In genomic region chr6:116359835-116360234, GRCh38 we compare ENCODE assay signal across 34 cellular contexts. TPM values are rescaled to one million over a fixed set of nuclear protein-coding genes. Genes with fewer than 3 reads are reported as not detected.
DNase-seq lines count a peak whose midpoint lies in the region; ATAC-seq, FAIRE-seq and TF ChIP-seq lines count a peak whose summit lies in the region.
"Had no signal": no experiment of that assay in that cellular context is flagged by ENCODE, and none has a peak within 500 bp of the region (broad histone marks: within the 10 kb centered on the region; RNA-seq: fewer than 3 reads in every experiment).

No MANE protein-coding gene starts in this region.

- no peaks in the 10 kb centered on the region for H3K36me3 ChIP-seq in HEK293 (ENCODE audit: control insufficient read depth in 2 of 2, insufficient read depth in 1 of 2, low read length in 2 of 2)
- no peaks in the 10 kb centered on the region for H3K36me3 ChIP-seq in K562 (ENCODE audit: control insufficient read depth, insufficient read depth, low read length)
- H3K36me3 ChIP-seq: BE2C; BLaER1; BLaER1 treated with 17β-estradiol and CSF1 and Interleukin-3, amounts not matched to agents 10 nM and 100 nM had no signal

- TF ChIP-seq POLR2A in K562 (conservative IDR thresholded peaks at IDR 0.05): no peak

- no peaks in the 10 kb centered on the region for H3K9me1 ChIP-seq in K562 (ENCODE audit: control insufficient read depth, insufficient read depth, low read length)

- H3K9me3 ChIP-seq in HEK293 (ENCODE audit: control insufficient read depth, insufficient read depth, low read depth, low read length): no peaks in the 10 kb centered on the region
- H3K9me3 ChIP-seq in K562 (replicated peaks; ENCODE audit: control insufficient read depth, insufficient read depth, low read depth, low read length): no peaks in the 10 kb centered on the region
- H3K9me3 ChIP-seq: A549, BE2C, BLaER1, Caco-2 had no signal

- CTCF ChIA-PET in HEK293 (lab: Yijun Ruan, JAX) (interaction anchor here (1.1 to 3.1 kb wide), 3 partner anchors 72 to 201 kb away, joined by 4 to 10 read pairs (median 5); no protein-coding TSS in a partner anchor), K562 (lab: Yijun Ruan, JAX; ENCODE audit: low intra/inter-chr PET ratio) (no interaction called here)
- CTCF ChIA-PET in activated CD8-positive, alpha-beta T cell treated with anti-CD3 and anti-CD28 coated beads, Interleukin-2, amount 10 ng/mL, durations not matched to agents 7 days and 5 days (lab: Charles Lee): interaction anchor here (1.3 kb wide), 1 partner anchor 71 kb away, joined by 3 read pairs; no protein-coding TSS in a partner anchor

- H3K36me3 Mint-ChIP-seq in neural crest cell (ENCODE audit: low read depth): peaks cover 2% of the 10 kb centered on the region
- no peaks in the 10 kb centered on the region for H3K36me3 Mint-ChIP-seq in activated CD8-positive, alpha-beta T cell treated with anti-CD3 and anti-CD28 coated beads, Interleukin-2, amount 10 ng/mL, durations not matched to agents 7 days and 5 days (ENCODE audit: low read depth)
- H3K36me3 Mint-ChIP-seq: CD14-positive monocyte; CD4-positive, alpha-beta memory T cell; CD4-positive, CD25-positive, alpha-beta regulatory T cell; CD8-positive, alpha-beta memory T cell; CD8-positive, alpha-beta T cell had no signal

- H2AFZ ChIP-seq in K562 (ENCODE audit: low read depth, low read length): no peak overlapping the region

- in situ Hi-C loops in K562 (cut with MboI): no loop called here

- no peaks in the 10 kb centered on the region for H3K4me1 Mint-ChIP-seq in neural crest cell
- no peaks in the 10 kb centered on the region for H3K4me1 Mint-ChIP-seq in activated CD8-positive, alpha-beta T cell treated with anti-CD3 and anti-CD28 coated beads, Interleukin-2, amount 10 ng/mL, durations not matched to agents 7 days and 5 days (ENCODE audit: low read depth)
- H3K4me1 Mint-ChIP-seq: CD4-positive, CD25-positive, alpha-beta regulatory T cell; CD8-positive, alpha-beta memory T cell had no signal

- POLR2A ChIA-PET in HEK293 (lab: Yijun Ruan, JAX) (no interaction called here), K562 (lab: Yijun Ruan, JAX) (no interaction called here)
- POLR2A ChIA-PET in activated CD8-positive, alpha-beta T cell treated with anti-CD3 and anti-CD28 coated beads, Interleukin-2, amount 10 ng/mL, durations not matched to agents 7 days and 5 days (lab: Charles Lee): no interaction called here

- H3K27ac ChIP-seq in HEK293 (ENCODE audit: extremely low read depth, low read depth, low read length): no peak overlapping the region
- H3K27ac ChIP-seq in K562 (ENCODE audit: extremely low read depth, low read depth, low read length): no peak overlapping the region
- H3K27ac ChIP-seq: 22Rv1; A549; BLaER1; BLaER1 treated with 17β-estradiol and CSF1 and Interleukin-3, amounts not matched to agents 10 nM and 100 nM; C4-2B had no signal

- BruUV-seq in K562 (replicated peaks; lab: Mats Ljungman, UMichigan): no TSS peak

- H3K9me3 Mint-ChIP-seq in neural crest cell: no peaks in the 10 kb centered on the region
- H3K9me3 Mint-ChIP-seq in activated CD8-positive, alpha-beta T cell treated with anti-CD3 and anti-CD28 coated beads, Interleukin-2, amount 10 ng/mL, durations not matched to agents 7 days and 5 days (ENCODE audit: insufficient read depth): no peaks in the 10 kb centered on the region
- H3K9me3 Mint-ChIP-seq: CD4-positive, alpha-beta T cell; CD8-positive, alpha-beta memory T cell; CD8-positive, alpha-beta T cell had no signal

- no peaks in the 10 kb centered on the region for H3K27me3 Mint-ChIP-seq in neural crest cell (ENCODE audit: low read depth)
- no peaks in the 10 kb centered on the region for H3K27me3 Mint-ChIP-seq in activated CD8-positive, alpha-beta T cell treated with anti-CD3 and anti-CD28 coated beads, Interleukin-2, amount 10 ng/mL, durations not matched to agents 7 days and 5 days (ENCODE audit: low read depth)
- H3K27me3 Mint-ChIP-seq: B cell; CD4-positive, alpha-beta memory T cell; CD4-positive, alpha-beta T cell; CD8-positive, alpha-beta memory T cell had no signal

- TF ChIP-seq RAD21 in K562 (CRISPR knock-in tag; conservative IDR thresholded peaks at IDR 0.05 in 1 of 2, IDR thresholded peaks at IDR 0.05 in 1 of 2): no peak

- 0% methylated on average over 2 of the region's 2 CpGs for WGBS in K562 (ENCODE audit: insufficient coverage, low coverage, missing lambda C conversion rate)

- no peak for TF ChIP-seq EP300 in K562 (IDR thresholded peaks at IDR 0.05; ENCODE audit: low read length)

- peak overlapping the region; percentile 54 for H3K27ac Mint-ChIP-seq in neural crest cell (ENCODE audit: unreplicated experiment)
- no peak overlapping the region for H3K27ac Mint-ChIP-seq in activated CD8-positive, alpha-beta T cell treated with anti-CD3 and anti-CD28 coated beads, Interleukin-2, amount 10 ng/mL, durations not matched to agents 7 days and 5 days
- H3K27ac Mint-ChIP-seq: B cell; CD14-positive monocyte; CD4-positive, alpha-beta memory T cell; CD4-positive, alpha-beta T cell; CD4-positive, CD25-positive, alpha-beta regulatory T cell; CD8-positive, alpha-beta memory T cell; CD8-positive, alpha-beta T cell had no signal

- no peaks in the 10 kb centered on the region for H4K20me1 ChIP-seq in K562 (replicated peaks; ENCODE audit: control insufficient read depth, insufficient read depth, low read length)
- H4K20me1 ChIP-seq: BLaER1; BLaER1 treated with 17β-estradiol and CSF1 and Interleukin-3, amounts not matched to agents 10 nM and 100 nM had no signal

- H3K4me3 ChIP-seq in HEK293 (ENCODE audit: low read depth, low read length): no peak overlapping the region
- H3K4me3 ChIP-seq in K562: no peak overlapping the region
- H3K4me3 ChIP-seq: A549; BLaER1; BLaER1 treated with 17β-estradiol and CSF1 and Interleukin-3, amounts not matched to agents 10 nM and 100 nM had no signal

- no peak overlapping the region for H3K4me3 Mint-ChIP-seq in neural crest cell
- H3K4me3 Mint-ChIP-seq in activated CD8-positive, alpha-beta T cell treated with anti-CD3 and anti-CD28 coated beads, Interleukin-2, amount 10 ng/mL, durations not matched to agents 7 days and 5 days: no peak overlapping the region
- H3K4me3 Mint-ChIP-seq: B cell; CD14-positive monocyte; CD4-positive, alpha-beta memory T cell; CD4-positive, alpha-beta T cell; CD4-positive, CD25-positive, alpha-beta regulatory T cell; CD8-positive, alpha-beta memory T cell; CD8-positive, alpha-beta T cell had no signal

- no peak overlapping the region for H3K4me2 ChIP-seq in K562 (ENCODE audit: insufficient read depth, low read length)
- H3K4me2 ChIP-seq: A549; BLaER1; BLaER1 treated with 17β-estradiol and CSF1 and Interleukin-3, amounts not matched to agents 10 nM and 100 nM had no signal

- no peak for FAIRE-seq in K562 (lab: Jason Lieb, UNC)
- FAIRE-seq: A204.1, A549, D721Med had no signal

- intact Hi-C loops in K562 (cut with micrococcal nuclease): no loop called here

- DNase-seq in K562 (ENCODE audit: extremely low read depth in 1 of 4, low spot score in 3 of 4) (no peak), neural crest cell (ENCODE audit: low read depth, low spot score) (no peak), NCI-H1105 treated with DMSO at 0.1 percent for 48 hours (lab: John Stamatoyannopoulos, UW) (no peak), mucosa of gallbladder (ENCODE audit: low spot score) (no peak)
- DNase-seq in activated CD8-positive, alpha-beta T cell treated with anti-CD3 and anti-CD28 coated beads, Interleukin-2, amount 10 ng/mL, durations not matched to agents 7 days and 5 days: no peak
- DNase-seq: 8988T; ACHN; BE2C; C1 segment of cervical spinal cord; Caco-2; Calu3; CD4-positive, alpha-beta memory T cell; CD4-positive, alpha-beta T cell; CD4-positive, CD25-positive, alpha-beta regulatory T cell; CD8-positive, alpha-beta memory T cell; CD8-positive, alpha-beta T cell; COR-L47; DMS 273 treated with DMSO at 0.1 percent for 48 hours; DMS153; DMS53; DMS79; DMS79 treated with DMSO at 0.1 percent for 48 hours; DND-41; EL had no signal

- H3K27me3 ChIP-seq in K562 (ENCODE audit: control insufficient read depth in 2 of 2, insufficient read depth in 2 of 2, low read length in 2 of 2): peaks cover 9 to 10% of the 10 kb centered on the region in 2 experiments; a peak in 3 of 5 replicates
- H3K27me3 ChIP-seq: BE2C; BLaER1; BLaER1 treated with 17β-estradiol and CSF1 and Interleukin-3, amounts not matched to agents 10 nM and 100 nM had no signal

- H3K4me1 ChIP-seq in HEK293 (ENCODE audit: control insufficient read depth, insufficient read depth, low read length) (no peaks in the 10 kb centered on the region), K562 (replicated peaks in 1 of 2; ENCODE audit: control insufficient read depth in 2 of 2, insufficient read depth in 2 of 2, low read length in 2 of 2) (no peaks in the 10 kb centered on the region)
- H3K4me1 ChIP-seq: BE2C, BLaER1, Caco-2 had no signal

- no peak overlapping the region for H3K9ac ChIP-seq in K562 (ENCODE audit: insufficient read depth in 1 of 2, low read depth in 2 of 2, low read length in 2 of 2)
- H3K9ac ChIP-seq: BLaER1; BLaER1 treated with 17β-estradiol and CSF1 and Interleukin-3, amounts not matched to agents 10 nM and 100 nM had no signal

- no peaks in the 10 kb centered on the region for H3K79me2 ChIP-seq in K562 (ENCODE audit: control insufficient read depth, insufficient read depth, low read length)

- ATAC-seq in K562: no peak
- no peak for ATAC-seq in activated CD8-positive, alpha-beta T cell treated with anti-CD3 and anti-CD28 coated beads, Interleukin-2, amount 10 ng/mL, durations not matched to agents 7 days and 5 days
- ATAC-seq: A549; CD8-positive, alpha-beta T cell had no signal

- TF ChIP-seq CTCF in HEK293 (tag by site-specific recombination; IDR thresholded peaks at IDR 0.05) (no peak), K562 (IDR thresholded peaks at IDR 0.05 in 2 of 3, conservative IDR thresholded peaks at IDR 0.05 in 1 of 3; ENCODE audit: insufficient read depth in 2 of 3, low read depth in 1 of 3, low read length in 3 of 3) (no peak), neural crest cell (conservative IDR thresholded peaks at IDR 0.05) (no peak)

RNA-seq across cellular contexts. Expression of gene DSE, which starts 10.9 kb away (rescaled TPM):
- 2.3 and 4.4 TPM in 2 replicates for total RNA-seq in K562 (2011; cell fraction: chromatin; rRNA removed; ENCODE audit: low replicate concordance)
- total RNA-seq in K562 (2011; cell fraction: nucleolus; rRNA removed): 1.5 and 2.2 TPM in 2 replicates
- 3.0 and 6.6 TPM in 2 replicates for total RNA-seq in K562 (2011; cell fraction: nucleoplasm; rRNA removed)
- total RNA-seq in K562 (2014; rRNA removed) (0.73 and 1.2 TPM in 2 replicates), K562 (2014; rRNA removed; fragmentation: Illumina TruSeq; extraction: Trizol) (1.6 and 1.7 TPM in 2 replicates), K562 (2015; rRNA removed; fragmentation: Illumina TruSeq; extraction: Trizol) (1.2 and 1.8 TPM in 2 replicates), K562 (2021) (1.2 and 1.4 TPM in 2 replicates), neural crest cell (21.0 and 23.5 TPM in 2 replicates), mucosa of gallbladder (24.9 TPM)
- polyA plus RNA-seq in K562 (2011; rRNA removed) (0.79 and 1.2 TPM in 2 replicates), K562 (2014; fragmentation: Illumina TruSeq; extraction: Trizol) (0.65 and 0.98 TPM in 2 replicates), K562 (2014; fragmentation: Nextera tagmentation; extraction: Ambion mirVana) (under 1 TPM; 0.49 to 0.78 TPM), K562 (2014; rRNA removed) (0.80 and 0.95 TPM in 2 replicates)
- polyA plus RNA-seq in K562 (2011; cell fraction: cytosol; rRNA removed): 0.28 and 1.2 TPM in 2 replicates
- 1.8 and 2.2 TPM in 2 replicates for polyA plus RNA-seq in K562 (2011; cell fraction: nucleus; rRNA removed)
- polyA plus RNA-seq in K562 (2012): 0.78 and 0.94 TPM in 2 replicates
- 2.8 and 3.1 TPM in 2 replicates for polyA minus RNA-seq in K562 (2011; rRNA and poly(A)+ RNA removed)
- 0.29 and 3.6 TPM in 2 replicates for polyA minus RNA-seq in K562 (2011; cell fraction: cytosol; rRNA and poly(A)+ RNA removed)
- 4.3 and 6.0 TPM in 2 replicates for polyA minus RNA-seq in K562 (2011; cell fraction: nucleus; rRNA and poly(A)+ RNA removed)
- total RNA-seq in activated CD8-positive, alpha-beta T cell treated with anti-CD3 and anti-CD28 coated beads, Interleukin-2, amount 10 ng/mL, durations not matched to agents 7 days and 5 days: 1 to 10 TPM; 3.7 to 3.8 TPM

Comparison
In these comparisons a context has a peak if more than half of its experiments do, and no peak if none do; other contexts are left out.
1. Of the 44 proteins assayed by ChIP-seq in both K562 and HEK293: peak only in K562: none; only in HEK293: none; in both: ZNF146; in neither: 43.